ENCODE assay signal across 10 cellular contexts in genomic region chr16:85204242-85205010, GRCh38.
DNase-seq lines count a peak whose midpoint lies in the region; ATAC-seq and TF ChIP-seq lines count a peak whose summit lies in the region.
"Had no signal": no experiment of that assay in that cellular context is flagged by ENCODE, and none has a peak within 500 bp of the region (broad histone marks: within the 10 kb centered on the region; RNA-seq: fewer than 3 reads in every experiment).

No MANE protein-coding gene starts in this region.

- H3K27ac Mint-ChIP-seq in brain (peak overlapping the region in 3 of 5 experiments; percentile 62 to 88 (median 86)), CD14-positive monocyte (no peak overlapping the region)
- H3K27ac Mint-ChIP-seq in activated naive CD4-positive, alpha-beta T cell treated with anti-CD3 and anti-CD28 coated beads for 36 hours: no peak overlapping the region
- H3K27ac Mint-ChIP-seq: activated CD4-positive, alpha-beta memory T cell treated with anti-CD3 and anti-CD28 coated beads, Interleukin-2, amount 10 ng/mL, durations not matched to agents 7 days and 5 days had no signal

- CTCF ChIA-PET in activated naive CD4-positive, alpha-beta T cell treated with anti-CD3 and anti-CD28 coated beads for 36 hours (lab: Charles Lee): interaction anchor here (0.7 kb wide), 1 partner anchor 71 kb away, joined by 3 read pairs; no protein-coding TSS in a partner anchor

- no peaks in the 10 kb centered on the region for H3K9me3 ChIP-seq in left ventricle myocardium inferior (replicated peaks)
- no peaks in the 10 kb centered on the region for H3K9me3 ChIP-seq in transverse colon

- H3K36me3 ChIP-seq in left ventricle myocardium inferior (no peaks in the 10 kb centered on the region), transverse colon (no peaks in the 10 kb centered on the region)

- ATAC-seq in Right ventricle myocardium superior (ENCODE audit: poor library complexity): no peak
- ATAC-seq in foreskin keratinocyte: peak; percentile 66
- ATAC-seq in HG03139 (IDR thresholded peaks at IDR 0.05; ENCODE audit: unreplicated experiment): no peak

- H3K4me3 ChIP-seq in left ventricle myocardium inferior (no peak overlapping the region), transverse colon (no peak overlapping the region)
- H3K4me3 ChIP-seq: skin epidermis had no signal

- TF ChIP-seq CTCF in left ventricle myocardium inferior (IDR thresholded peaks at IDR 0.05; ENCODE audit: borderline replicate concordance): no peak
- TF ChIP-seq CTCF in brain (conservative IDR thresholded peaks at IDR 0.05): no peak
- no peak for TF ChIP-seq CTCF in foreskin keratinocyte (conservative IDR thresholded peaks at IDR 0.05)
- no peak for TF ChIP-seq CTCF in transverse colon (IDR thresholded peaks at IDR 0.05)
- TF ChIP-seq CTCF in CD14-positive monocyte (IDR thresholded peaks at IDR 0.05): no peak

- H3K27me3 Mint-ChIP-seq in brain (no peaks in the 10 kb centered on the region), CD14-positive monocyte (ENCODE audit: low read depth in 3 of 3) (peaks cover 4 to 12% (median 7%) of the 10 kb centered on the region in 3 donors)
- peaks cover 2% of the 10 kb centered on the region for H3K27me3 Mint-ChIP-seq in activated naive CD4-positive, alpha-beta T cell treated with anti-CD3 and anti-CD28 coated beads for 36 hours (ENCODE audit: low read depth)
- H3K27me3 Mint-ChIP-seq: activated CD4-positive, alpha-beta memory T cell treated with anti-CD3 and anti-CD28 coated beads, Interleukin-2, amount 10 ng/mL, durations not matched to agents 7 days and 5 days had no signal

- intact Hi-C loops in Right ventricle myocardium superior (cut with DNase I) (no loop called here), left ventricle myocardium inferior (cut with micrococcal nuclease) (no loop called here), transverse colon (cut with DNase I; ENCODE audit: low total_unique reads) (no loop called here), CD14-positive monocyte (cut with micrococcal nuclease) (no loop called here)
- intact Hi-C loops in activated naive CD4-positive, alpha-beta T cell treated with anti-CD3 and anti-CD28 coated beads for 36 hours (cut with micrococcal nuclease): no loop called here

- peak overlapping the region in 1 of 5 experiments; percentile 49 for H3K4me3 Mint-ChIP-seq in brain
- H3K4me3 Mint-ChIP-seq in CD14-positive monocyte: no peak overlapping the region
- H3K4me3 Mint-ChIP-seq in activated naive CD4-positive, alpha-beta T cell treated with anti-CD3 and anti-CD28 coated beads for 36 hours: no peak overlapping the region
- H3K4me3 Mint-ChIP-seq: activated CD4-positive, alpha-beta memory T cell treated with anti-CD3 and anti-CD28 coated beads, Interleukin-2, amount 10 ng/mL, durations not matched to agents 7 days and 5 days had no signal

- in situ Hi-C loops in transverse colon (cut with MboI; ENCODE audit: low pct_ligation_motif_present in 1 of 4, low pct_unique_long_range_greater_than_20kb in 1 of 4, low sequenced_read_pairs in 3 of 4): no loop called here

- no peak for TF ChIP-seq EP300 in transverse colon (IDR thresholded peaks at IDR 0.05; ENCODE audit: low read depth)

- H3K27ac ChIP-seq in left ventricle myocardium inferior (replicated peaks): no peak overlapping the region
- peak overlapping the region; percentile 22 for H3K27ac ChIP-seq in foreskin keratinocyte
- H3K27ac ChIP-seq in transverse colon: peak overlapping the region; percentile 27 to 86 (median 78)

- no peak for TF ChIP-seq POLR2A in transverse colon (IDR thresholded peaks at IDR 0.05)

- H3K36me3 Mint-ChIP-seq in brain (peaks cover 5% of the 10 kb centered on the region), CD14-positive monocyte (no peaks in the 10 kb centered on the region)
- H3K36me3 Mint-ChIP-seq in activated naive CD4-positive, alpha-beta T cell treated with anti-CD3 and anti-CD28 coated beads for 36 hours (ENCODE audit: low read depth): no peaks in the 10 kb centered on the region

- H3K4me1 ChIP-seq in left ventricle myocardium inferior (peaks cover 83% of the 10 kb centered on the region), foreskin keratinocyte (peaks cover 21% of the 10 kb centered on the region), transverse colon (peaks cover 32 to 50% (median 36%) of the 10 kb centered on the region in 4 donors)

- 53 to 69% methylated on average over 3 to 7 of the region's 7 CpGs for WGBS in transverse colon (ENCODE audit: low coverage in 1 of 2), 2 donors

- H3K9me3 Mint-ChIP-seq in brain (peaks cover 0 to 2% (median 2%) of the 10 kb centered on the region in 5 experiments), CD14-positive monocyte (peaks cover 7 to 15% (median 13%) of the 10 kb centered on the region in 7 donors)
- peaks cover 2% of the 10 kb centered on the region for H3K9me3 Mint-ChIP-seq in activated naive CD4-positive, alpha-beta T cell treated with anti-CD3 and anti-CD28 coated beads for 36 hours
- H3K9me3 Mint-ChIP-seq: activated CD4-positive, alpha-beta memory T cell treated with anti-CD3 and anti-CD28 coated beads, Interleukin-2, amount 10 ng/mL, durations not matched to agents 7 days and 5 days had no signal

- H3K4me1 Mint-ChIP-seq in brain (peaks cover 79% of the 10 kb centered on the region), CD14-positive monocyte (no peaks in the 10 kb centered on the region)
- H3K4me1 Mint-ChIP-seq in activated naive CD4-positive, alpha-beta T cell treated with anti-CD3 and anti-CD28 coated beads for 36 hours (ENCODE audit: low read depth): no peaks in the 10 kb centered on the region
- H3K4me1 Mint-ChIP-seq: activated CD4-positive, alpha-beta memory T cell treated with anti-CD3 and anti-CD28 coated beads, Interleukin-2, amount 10 ng/mL, durations not matched to agents 7 days and 5 days had no signal

- DNase-seq in Right ventricle myocardium superior: peak; percentile 36
- no peak for DNase-seq in left ventricle myocardium inferior
- peak; percentile 75 to 95 for DNase-seq in foreskin keratinocyte
- DNase-seq in transverse colon: no peak
- DNase-seq in CD14-positive monocyte (ENCODE audit: low spot score): no peak
- DNase-seq in activated naive CD4-positive, alpha-beta T cell treated with anti-CD3 and anti-CD28 coated beads for 36 hours: no peak
- DNase-seq: activated CD4-positive, alpha-beta memory T cell treated with anti-CD3 and anti-CD28 coated beads, Interleukin-2, amount 10 ng/mL, durations not matched to agents 7 days and 5 days had no signal

- H3K27me3 ChIP-seq in left ventricle myocardium inferior (ENCODE audit: low read depth) (no peaks in the 10 kb centered on the region), foreskin keratinocyte (no peaks in the 10 kb centered on the region), transverse colon (peaks cover 13% of the 10 kb centered on the region)

Comparison
In these comparisons a context has a peak if more than half of its experiments do, and no peak if none do; other contexts are left out.
1. DNase-seq: peak in Right ventricle myocardium superior (single experiment) and foreskin keratinocyte (2 of 2); none in left ventricle myocardium inferior (single experiment), transverse colon (single experiment), CD14-positive monocyte (single experiment) and activated naive CD4-positive, alpha-beta T cell treated with anti-CD3 and anti-CD28 coated beads for 36 hours (single experiment).
2. H3K27ac Mint-ChIP-seq: peak in brain (3 of 5); none in CD14-positive monocyte (0 of 7) and activated naive CD4-positive, alpha-beta T cell treated with anti-CD3 and anti-CD28 coated beads for 36 hours (single experiment).